In the genomic region with DNA sequence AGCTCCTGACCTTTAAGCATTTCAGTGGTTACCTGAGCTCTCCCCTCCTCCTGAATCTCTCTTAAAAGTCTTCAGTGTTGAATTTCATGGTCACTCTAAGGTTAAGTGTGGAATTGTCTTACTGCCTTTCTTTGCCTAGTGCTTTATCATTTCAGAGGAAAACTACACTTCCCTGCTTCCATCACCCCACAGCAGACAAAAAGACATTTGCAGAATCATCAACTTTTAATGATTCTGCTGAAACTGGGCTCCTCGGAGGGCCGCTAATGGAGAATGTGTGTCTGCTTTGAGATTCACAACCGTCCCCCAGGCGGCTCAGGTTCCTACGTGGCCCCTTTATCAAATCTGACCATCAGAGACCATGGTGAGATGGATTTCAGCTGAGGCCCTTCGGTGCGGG, we compare ENCODE assay signal across 17 cellular contexts.
"Had no signal": no experiment of that assay in that cellular context is flagged by ENCODE, and none has a peak within 500 bp of the region (broad histone marks: within the 10 kb centered on the region; RNA-seq: fewer than 3 reads in every experiment).

No MANE protein-coding gene starts in this region.

- H3K4me1 Mint-ChIP-seq: natural killer cell had no signal

- DNase-seq: cerebellar nuclear complex; dermis blood vessel endothelial cell; effector CD4-positive, alpha-beta T cell; foreskin melanocyte; head of caudate nucleus; kidney; left cardiac atrium; left ventricle myocardium superior; mesendoderm; natural killer cell; stimulated activated CD4-positive, alpha-beta T cell treated with anti-CD3 and anti-CD28 coated beads, Interleukin-2, amount 100 ng/mL, for 48 hours; stimulated activated naive CD4-positive, alpha-beta T cell treated with Interleukin-2 at 50 U/mL for 16 hours; trophoblast cell had no signal

- H3K9me3 ChIP-seq: right atrium auricular region had no signal

- H3K27me3 ChIP-seq: hepatocyte, right atrium auricular region had no signal

- H3K36me3 Mint-ChIP-seq: natural killer cell had no signal

- H3K36me3 ChIP-seq: right atrium auricular region had no signal

- H3K4me1 ChIP-seq: right atrium auricular region had no signal

- H3K4me3 ChIP-seq: hepatocyte, lung, right atrium auricular region, smooth muscle cell had no signal

- H3K4me3 Mint-ChIP-seq: natural killer cell had no signal

- H3K27ac ChIP-seq: hepatocyte, right atrium auricular region had no signal

- H3K27ac Mint-ChIP-seq: natural killer cell had no signal

- H3K9me3 Mint-ChIP-seq: natural killer cell had no signal
